9 cellular contexts compared by ENCODE assay signal in genomic region chr12:65740506-65740872, GRCh38.
DNase-seq lines count a peak whose midpoint lies in the region; ATAC-seq and TF ChIP-seq lines count a peak whose summit lies in the region.
"Had no signal": no experiment of that assay in that cellular context is flagged by ENCODE, and none has a peak within 500 bp of the region (broad histone marks: within the 10 kb centered on the region; RNA-seq: fewer than 3 reads in every experiment).

No MANE protein-coding gene starts in this region.

- intact Hi-C loops in left ventricle myocardium inferior (cut with micrococcal nuclease) (no loop called here), cardiac septum (cut with DNase I) (loop anchor here (5.0 kb wide), 1 partner anchor 142 kb away; no protein-coding TSS in a partner anchor), adrenal gland (cut with DNase I) (no loop called here)

- H3K9me3 Mint-ChIP-seq in activated CD8-positive, alpha-beta T cell treated with anti-CD3 and anti-CD28 coated beads, Interleukin-2, amount 10 ng/mL, durations not matched to agents 7 days and 5 days (ENCODE audit: insufficient read depth), result no peaks in the 10 kb centered on the region
- peaks cover 8% of the 10 kb centered on the region for H3K9me3 Mint-ChIP-seq in type B pancreatic cell

- no peaks in the 10 kb centered on the region for H3K36me3 ChIP-seq in left ventricle myocardium inferior
- H3K36me3 ChIP-seq in adrenal gland (replicated peaks in 1 of 2), result no peaks in the 10 kb centered on the region
- H3K36me3 ChIP-seq: neutrophil had no signal

- H3K4me1 ChIP-seq in left ventricle myocardium inferior (peaks cover 17% of the 10 kb centered on the region), adrenal gland (replicated peaks in 1 of 2) (peaks cover 10 to 15% of the 10 kb centered on the region in 2 donors)

- DNase-seq in left ventricle myocardium inferior, result no peak
- no peak for DNase-seq in cardiac septum (ENCODE audit: low spot score)
- DNase-seq in activated CD8-positive, alpha-beta T cell treated with anti-CD3 and anti-CD28 coated beads, Interleukin-2, amount 10 ng/mL, durations not matched to agents 7 days and 5 days, result no peak
- DNase-seq in type B pancreatic cell (ENCODE audit: extremely low spot score, unreplicated experiment), result no peak
- no peak for DNase-seq in adrenal gland

- peak overlapping the region; percentile 69 for H3K4me3 Mint-ChIP-seq in activated CD8-positive, alpha-beta T cell treated with anti-CD3 and anti-CD28 coated beads, Interleukin-2, amount 10 ng/mL, durations not matched to agents 7 days and 5 days
- H3K4me3 Mint-ChIP-seq in type B pancreatic cell, result peak overlapping the region; percentile 96

- 4 to 23% (median 18%) methylated on average over 1 of the region's 1 CpG for WGBS in adrenal gland, 4 donors

- H3K36me3 Mint-ChIP-seq in activated CD8-positive, alpha-beta T cell treated with anti-CD3 and anti-CD28 coated beads, Interleukin-2, amount 10 ng/mL, durations not matched to agents 7 days and 5 days (ENCODE audit: low read depth), result no peaks in the 10 kb centered on the region
- no peaks in the 10 kb centered on the region for H3K36me3 Mint-ChIP-seq in type B pancreatic cell

- H3K27ac ChIP-seq in left ventricle myocardium inferior (replicated peaks) (no peak overlapping the region), adrenal gland (no peak overlapping the region)
- H3K27ac ChIP-seq: neutrophil had no signal

- POLR2A ChIA-PET in activated CD8-positive, alpha-beta T cell treated with anti-CD3 and anti-CD28 coated beads, Interleukin-2, amount 10 ng/mL, durations not matched to agents 7 days and 5 days (lab: Charles Lee), result no interaction called here

- TF ChIP-seq CTCF in left ventricle myocardium inferior (IDR thresholded peaks at IDR 0.05; ENCODE audit: borderline replicate concordance), result no peak
- no peak for TF ChIP-seq CTCF in type B pancreatic cell (conservative IDR thresholded peaks at IDR 0.05)
- no peak for TF ChIP-seq CTCF in adrenal gland (IDR thresholded peaks at IDR 0.05)

- ATAC-seq in activated CD8-positive, alpha-beta T cell treated with anti-CD3 and anti-CD28 coated beads, Interleukin-2, amount 10 ng/mL, durations not matched to agents 7 days and 5 days, result no peak
- no peak for ATAC-seq in HG03045 (IDR thresholded peaks at IDR 0.05; ENCODE audit: unreplicated experiment)
- ATAC-seq in HG03095 (IDR thresholded peaks at IDR 0.05; ENCODE audit: unreplicated experiment), result no peak

- CTCF ChIA-PET in activated CD8-positive, alpha-beta T cell treated with anti-CD3 and anti-CD28 coated beads, Interleukin-2, amount 10 ng/mL, durations not matched to agents 7 days and 5 days (lab: Charles Lee), result interaction anchor here (0.7 kb wide), 1 partner anchor 138 kb away, joined by 4 read pairs; no protein-coding TSS in a partner anchor

- H3K4me3 ChIP-seq in left ventricle myocardium inferior, result peak overlapping the region; percentile 78
- peak overlapping the region; percentile 73; the same call in 1 of the 2 replicates for H3K4me3 ChIP-seq in iPS-18c (ENCODE audit: insufficient read depth, low read depth, low read length)
- H3K4me3 ChIP-seq in adrenal gland, result no peak overlapping the region

- H3K4me1 Mint-ChIP-seq in activated CD8-positive, alpha-beta T cell treated with anti-CD3 and anti-CD28 coated beads, Interleukin-2, amount 10 ng/mL, durations not matched to agents 7 days and 5 days (ENCODE audit: low read depth), result peaks cover 13% of the 10 kb centered on the region
- peaks cover 20% of the 10 kb centered on the region for H3K4me1 Mint-ChIP-seq in type B pancreatic cell (ENCODE audit: unreplicated experiment)

- H3K9me3 ChIP-seq in left ventricle myocardium inferior (replicated peaks) (no peaks in the 10 kb centered on the region), iPS-18c (ENCODE audit: control insufficient read depth, insufficient read depth, low read length) (no peaks in the 10 kb centered on the region), adrenal gland (replicated peaks in 1 of 3) (no peaks in the 10 kb centered on the region)
- H3K9me3 ChIP-seq: neutrophil had no signal

- H3K27me3 ChIP-seq in left ventricle myocardium inferior (ENCODE audit: low read depth), result peaks cover 51% of the 10 kb centered on the region
- H3K27me3 ChIP-seq in adrenal gland, result peaks cover 30% of the 10 kb centered on the region

- peak overlapping the region; percentile 76 for H3K27ac Mint-ChIP-seq in activated CD8-positive, alpha-beta T cell treated with anti-CD3 and anti-CD28 coated beads, Interleukin-2, amount 10 ng/mL, durations not matched to agents 7 days and 5 days
- H3K27ac Mint-ChIP-seq in type B pancreatic cell, result peak overlapping the region; percentile 42

- peaks cover 28% of the 10 kb centered on the region for H3K27me3 Mint-ChIP-seq in activated CD8-positive, alpha-beta T cell treated with anti-CD3 and anti-CD28 coated beads, Interleukin-2, amount 10 ng/mL, durations not matched to agents 7 days and 5 days (ENCODE audit: low read depth)
- peaks cover 24% of the 10 kb centered on the region for H3K27me3 Mint-ChIP-seq in type B pancreatic cell

- TF ChIP-seq POLR2A in adrenal gland (IDR thresholded peaks at IDR 0.05), result no peak

Comparison
In these comparisons a context has a peak if more than half of its experiments do, and no peak if none do; other contexts are left out.
1. H3K4me3 ChIP-seq: peak in left ventricle myocardium inferior (single experiment) and iPS-18c (single experiment); none in adrenal gland (0 of 4).